8 cellular contexts compared by ENCODE assay signal in the genomic region with DNA sequence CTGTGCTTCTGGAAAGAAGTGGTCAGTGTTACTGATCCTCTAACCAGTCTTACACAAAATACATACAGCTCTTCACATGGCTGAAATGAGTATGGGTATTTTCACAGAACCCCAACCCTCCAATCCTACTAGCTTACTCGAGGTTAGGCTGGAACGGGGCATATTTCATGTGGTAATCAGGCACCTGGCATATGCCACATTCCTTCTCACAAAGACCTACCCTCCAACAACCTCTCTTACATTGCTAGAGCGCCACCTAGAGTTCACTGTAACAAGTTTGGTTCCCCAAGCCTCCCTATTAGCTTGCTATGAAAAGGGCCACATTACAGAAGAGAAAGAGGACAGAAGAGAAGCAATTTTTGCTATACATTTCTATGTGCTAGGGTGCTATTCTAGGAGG.
DNase-seq lines count a peak whose midpoint lies in the region; ATAC-seq and TF ChIP-seq lines count a peak whose summit lies in the region.

No MANE protein-coding gene starts in this region.

- TF ChIP-seq CTCF in GM10266 (IDR thresholded peaks at IDR 0.05; ENCODE audit: control insufficient read depth, insufficient read depth, low read depth, missing control alignments) (peak; percentile 55), HCT116 (IDR thresholded peaks at IDR 0.05 in 2 of 3, conservative IDR thresholded peaks at IDR 0.05 in 1 of 3; ENCODE audit: borderline replicate concordance in 1 of 3, insufficient read depth in 1 of 3, low read depth in 2 of 3, low read length in 2 of 3) (peak; percentile 52 to 90 (median 75); a peak in 5 of 6 replicates), coronary artery (IDR thresholded peaks at IDR 0.05) (no peak)

- H3K36me3 ChIP-seq in HCT116 (ENCODE audit: control insufficient read depth in 1 of 2, insufficient read depth in 2 of 2, low read length in 2 of 2): no peaks in the 10 kb centered on the region

- no peaks in the 10 kb centered on the region for H3K9me2 ChIP-seq in HCT116 (ENCODE audit: insufficient read depth)

- TF ChIP-seq RAD21 in HCT116 (IDR thresholded peaks at IDR 0.05; ENCODE audit: low read depth): peak; percentile 80

- no peaks in the 10 kb centered on the region for H3K27me3 ChIP-seq in HCT116 (ENCODE audit: insufficient read depth, low read length)

- H2AFZ ChIP-seq in HCT116 (ENCODE audit: low read depth, low read length, poor library complexity, severe bottlenecking): no peak overlapping the region

- no peak overlapping the region for H3K4me2 ChIP-seq in HCT116 (ENCODE audit: low read length)

- H3K27ac ChIP-seq in HCT116 (ENCODE audit: low read depth, low read length): no peak overlapping the region
- no peak overlapping the region for H3K27ac ChIP-seq in coronary artery

- H3K4me1 ChIP-seq in HCT116 (ENCODE audit: control insufficient read depth in 1 of 2, insufficient read depth in 2 of 2, low read length in 2 of 2): no peaks in the 10 kb centered on the region

- RAD21 ChIA-PET in HCT116 (lab: Charles Lee; ENCODE audit: low non-redundant PET in 1 of 2, low total read pairs in 2 of 2, uncharacterized antibody in 2 of 2, unreplicated experiment in 2 of 2): no interaction called here

- no peak for TF ChIP-seq POLR2A in HCT116 (IDR thresholded peaks at IDR 0.05; ENCODE audit: borderline replicate concordance, extremely low read depth, insufficient read depth, insufficient read length)

- intact Hi-C loops in HCT116 (cut with micrococcal nuclease): loop anchor here (2.0 to 10.0 kb wide), 3 partner anchors 763 to 1033 kb away; no protein-coding TSS in a partner anchor

- DNase-seq in GM10266 (ENCODE audit: extremely low spot score): peak; percentile 22
- DNase-seq in HCT116 (ENCODE audit: low read depth, low spot score): peak; percentile 69
- peak; percentile 67 for DNase-seq in NCI-H1092 treated with DMSO at 0.1 percent for 48 hours (lab: John Stamatoyannopoulos, UW)
- peak; percentile 75 for DNase-seq in iPS DF 19.7 (ENCODE audit: low read depth, low spot score)
- DNase-seq in T1000 (lab: John Stamatoyannopoulos, UW): no peak
- DNase-seq in coronary artery (ENCODE audit: low spot score): no peak
- no peak for DNase-seq in effector CD8-positive, alpha-beta T cell (lab: John Stamatoyannopoulos, UW)

- H3K9ac ChIP-seq in HCT116 (ENCODE audit: low read length): no peak overlapping the region

- no peaks in the 10 kb centered on the region for H4K20me1 ChIP-seq in HCT116 (ENCODE audit: insufficient read depth)

- no peaks in the 10 kb centered on the region for H3K79me2 ChIP-seq in HCT116 (ENCODE audit: insufficient read depth, low read length)

- CTCF ChIA-PET in HCT116 (lab: Charles Lee): interaction anchor here (1.0 to 2.6 kb wide), 6 partner anchors 11 to 1034 kb away, joined by 3 to 18 read pairs (median 4); no protein-coding TSS in a partner anchor

- no TSS peak for BruUV-seq in HCT116 (replicated peaks; lab: Mats Ljungman, UMichigan)

- POLR2A ChIA-PET in HCT116 (lab: Charles Lee): no interaction called here

- H3K4me3 ChIP-seq in HCT116 (replicated peaks in 1 of 2; ENCODE audit: low read depth in 1 of 2, low read length in 2 of 2) (no peak overlapping the region), coronary artery (no peak overlapping the region)

- no peaks in the 10 kb centered on the region for H3K9me3 ChIP-seq in HCT116 (ENCODE audit: control insufficient read depth in 1 of 2, insufficient read depth in 1 of 2, low read depth in 1 of 2, low read length in 2 of 2)

- ATAC-seq in HCT116 (peak; percentile 99), SK-N-SH treated with all-trans-retinoic acid at 6 μM for 48 hours (peak; percentile 91)

TF ChIP-seq in HCT116, 20 proteins besides CTCF, POLR2A, EP300 and RAD21 (continues in another document):
- TF ChIP-seq CBX3 (IDR thresholded peaks at IDR 0.05; ENCODE audit: low read depth): no peak
- TF ChIP-seq ELF1 (IDR thresholded peaks at IDR 0.05; ENCODE audit: borderline replicate concordance, low read depth): no peak
- TF ChIP-seq ATF3 (IDR thresholded peaks at IDR 0.05): no peak
- TF ChIP-seq ZBTB33 (IDR thresholded peaks at IDR 0.05; ENCODE audit: extremely low read depth, insufficient replicate concordance, low read length): no peak
- TF ChIP-seq EGR1 (IDR thresholded peaks at IDR 0.05; ENCODE audit: low read depth): no peak
- no peak for TF ChIP-seq YY1 (IDR thresholded peaks at IDR 0.05; ENCODE audit: extremely low read depth, insufficient replicate concordance, low read depth, low read length)
- TF ChIP-seq TCF7L2 (IDR thresholded peaks at IDR 0.05; ENCODE audit: borderline replicate concordance, extremely low read depth, insufficient read depth, insufficient read length): no peak
- no peak for TF ChIP-seq SIN3A (IDR thresholded peaks at IDR 0.05; ENCODE audit: low read depth)
- no peak for TF ChIP-seq ZFX (IDR thresholded peaks at IDR 0.05)
- TF ChIP-seq SP1 (IDR thresholded peaks at IDR 0.05; ENCODE audit: low read depth): no peak
- TF ChIP-seq SRF (IDR thresholded peaks at IDR 0.05; ENCODE audit: low read depth): no peak
- TF ChIP-seq, protein P1, sequence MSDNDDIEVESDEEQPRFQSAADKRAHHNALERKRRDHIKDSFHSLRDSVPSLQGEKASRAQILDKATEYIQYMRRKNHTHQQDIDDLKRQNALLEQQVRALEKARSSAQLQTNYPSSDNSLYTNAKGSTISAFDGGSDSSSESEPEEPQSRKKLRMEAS (IDR thresholded peaks at IDR 0.05): no peak
- TF ChIP-seq POLR2AphosphoS5 (IDR thresholded peaks at IDR 0.05; ENCODE audit: low read depth, low read length): no peak
- TF ChIP-seq FOSL1 (IDR thresholded peaks at IDR 0.05; ENCODE audit: low read depth): no peak
- no peak for TF ChIP-seq EZH2phosphoT487 (IDR thresholded peaks at IDR 0.05; ENCODE audit: borderline replicate concordance)

TF ChIP-seq in SK-N-SH treated with all-trans-retinoic acid at 6 μM for 48 hours, 23 proteins besides CTCF, POLR2A, EP300 and RAD21:
- TF ChIP-seq ESRRG (CRISPR knock-in tag; IDR thresholded peaks at IDR 0.05) (no peak), POU6F1 (CRISPR knock-in tag; IDR thresholded peaks at IDR 0.05; ENCODE audit: borderline replicate concordance, low read depth) (no peak), RARB (CRISPR knock-in tag; IDR thresholded peaks at IDR 0.05) (no peak)

Comparison
In these comparisons a context has a peak if more than half of its experiments do, and no peak if none do; other contexts are left out.
1. DNase-seq: peak in GM10266 (single experiment), HCT116 (single experiment), NCI-H1092 treated with DMSO at 0.1 percent for 48 hours (single experiment) and iPS DF 19.7 (single experiment); none in T1000 (single experiment), coronary artery (single experiment) and effector CD8-positive, alpha-beta T cell (single experiment).